8 cellular contexts compared by ENCODE assay signal in the genomic region with DNA sequence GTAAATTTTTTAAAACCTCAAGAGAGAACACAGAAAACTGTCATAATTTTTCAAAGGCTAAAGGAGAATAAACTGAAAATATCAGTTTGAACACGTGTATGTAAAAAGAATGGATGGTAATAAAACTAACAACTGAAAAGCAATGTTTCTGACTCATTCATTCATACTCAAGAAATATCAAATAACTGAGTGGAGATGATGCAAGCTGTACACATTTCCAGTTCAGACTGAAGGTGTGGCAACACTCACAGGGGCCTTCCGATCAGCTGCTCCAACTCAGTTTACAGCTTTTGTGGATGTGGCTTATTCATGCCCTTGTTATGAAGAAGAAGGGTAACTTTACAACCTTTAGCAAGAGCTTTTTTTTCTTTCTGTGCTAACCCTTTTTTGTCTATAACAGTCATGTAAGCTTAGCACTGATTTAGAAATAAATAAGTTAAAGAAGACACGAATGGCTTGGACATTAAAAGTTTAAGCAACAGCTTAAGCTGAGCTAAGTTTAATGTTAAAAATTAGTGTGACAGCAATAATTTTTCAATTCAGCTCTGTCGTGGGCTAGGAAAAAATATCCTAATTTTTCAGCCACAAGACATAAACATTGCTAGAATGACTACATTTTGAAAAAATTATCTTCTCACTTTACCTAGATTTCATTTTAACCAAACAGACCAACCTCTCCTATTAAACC.
DNase-seq lines count a peak whose midpoint lies in the region; ATAC-seq and TF ChIP-seq lines count a peak whose summit lies in the region.

No MANE protein-coding gene starts in this region.

- peak overlapping the region; percentile 92 for H3K27ac Mint-ChIP-seq in MCF 10A (ENCODE audit: low read depth, unreplicated experiment)
- peak overlapping the region; percentile 100 for H3K27ac Mint-ChIP-seq in T-helper 1 cell treated with Interleukin-12 subunit alpha and Interleukin-12 subunit beta and Interleukin-4 antibody, amounts not matched to agents 30 μg/mL and 1 μg/mL, for 36 hours

- H3K36me3 ChIP-seq in breast epithelium = no peaks in the 10 kb centered on the region

- intact Hi-C loops in MCF 10A (cut with micrococcal nuclease) = loop anchor here (1.0 to 10.0 kb wide), 4 partner anchors 46 to 328 kb away; no protein-coding TSS in a partner anchor
- intact Hi-C loops in breast epithelium (cut with DNase I; ENCODE audit: low total_unique reads) = no loop called here
- intact Hi-C loops in sciatic nerve (cut with DNase I) = loop anchor here (5.0 kb wide), 1 partner anchor 96 kb away; no protein-coding TSS in a partner anchor

- CTCF ChIA-PET in MCF 10A (lab: Yijun Ruan, JAX) = interaction anchor here (0.6 to 6.4 kb wide), 8 partner anchors 11 to 140 kb away, joined by 3 to 110 read pairs (median 3); no protein-coding TSS in a partner anchor

- ATAC-seq in sciatic nerve (peak; percentile 70), HG02885 (IDR thresholded peaks at IDR 0.05; ENCODE audit: poor library complexity, unreplicated experiment) (no peak), HG03432 (IDR thresholded peaks at IDR 0.05; ENCODE audit: unreplicated experiment) (no peak)

- BruUV-seq in MCF 10A (replicated peaks; lab: Mats Ljungman, UMichigan) = TSS peak; percentile 92

- H3K9me3 Mint-ChIP-seq in MCF 10A (ENCODE audit: unreplicated experiment) = no peaks in the 10 kb centered on the region
- H3K9me3 Mint-ChIP-seq in T-helper 1 cell treated with Interleukin-12 subunit alpha and Interleukin-12 subunit beta and Interleukin-4 antibody, amounts not matched to agents 30 μg/mL and 1 μg/mL, for 36 hours = no peaks in the 10 kb centered on the region

- no peak for TF ChIP-seq CTCF in MCF 10A (IDR thresholded peaks at IDR 0.05; ENCODE audit: unreplicated experiment)
- no peak for TF ChIP-seq CTCF in breast epithelium (IDR thresholded peaks at IDR 0.05)

- H3K4me1 ChIP-seq in breast epithelium = peaks cover 0 to 3% of the 10 kb centered on the region in 2 donors

- H3K4me1 Mint-ChIP-seq in MCF 10A (ENCODE audit: insufficient read depth, unreplicated experiment) = peaks cover 39% of the 10 kb centered on the region
- peaks cover 37% of the 10 kb centered on the region for H3K4me1 Mint-ChIP-seq in T-helper 1 cell treated with Interleukin-12 subunit alpha and Interleukin-12 subunit beta and Interleukin-4 antibody, amounts not matched to agents 30 μg/mL and 1 μg/mL, for 36 hours (ENCODE audit: low read depth)

- H3K4me3 ChIP-seq in breast epithelium = no peak overlapping the region

- H3K27ac ChIP-seq in breast epithelium = no peak overlapping the region

- no peaks in the 10 kb centered on the region for H3K9me3 ChIP-seq in breast epithelium

- DNase-seq in MCF 10A (ENCODE audit: unreplicated experiment) (peak; percentile 95), breast epithelium (ENCODE audit: low spot score in 2 of 2) (no peak), sciatic nerve (ENCODE audit: low spot score) (no peak), NCI-H1930 (lab: John Stamatoyannopoulos, UW) (no peak)
- DNase-seq in effector CD4-positive, alpha-beta T cell = peak; percentile 35

- H3K27me3 Mint-ChIP-seq in MCF 10A (ENCODE audit: insufficient read depth, unreplicated experiment) = no peaks in the 10 kb centered on the region
- H3K27me3 Mint-ChIP-seq in T-helper 1 cell treated with Interleukin-12 subunit alpha and Interleukin-12 subunit beta and Interleukin-4 antibody, amounts not matched to agents 30 μg/mL and 1 μg/mL, for 36 hours (ENCODE audit: low read depth) = no peaks in the 10 kb centered on the region

- peaks cover 6% of the 10 kb centered on the region for H3K36me3 Mint-ChIP-seq in MCF 10A (ENCODE audit: insufficient read depth, unreplicated experiment)
- H3K36me3 Mint-ChIP-seq in T-helper 1 cell treated with Interleukin-12 subunit alpha and Interleukin-12 subunit beta and Interleukin-4 antibody, amounts not matched to agents 30 μg/mL and 1 μg/mL, for 36 hours (ENCODE audit: low read depth) = peaks cover 46% of the 10 kb centered on the region

- TF ChIP-seq POLR2A in breast epithelium (IDR thresholded peaks at IDR 0.05) = no peak

- POLR2A ChIA-PET in MCF 10A (lab: Yijun Ruan, JAX) = interaction anchor here (0.6 to 3.0 kb wide), 12 partner anchors 12 to 756 kb away, joined by 3 to 10 read pairs (median 5); no protein-coding TSS in a partner anchor

- peaks cover 0 to 9% of the 10 kb centered on the region in 2 donors for H3K27me3 ChIP-seq in breast epithelium

- H3K4me3 Mint-ChIP-seq in MCF 10A (ENCODE audit: unreplicated experiment) = peak overlapping the region; percentile 84
- H3K4me3 Mint-ChIP-seq in T-helper 1 cell treated with Interleukin-12 subunit alpha and Interleukin-12 subunit beta and Interleukin-4 antibody, amounts not matched to agents 30 μg/mL and 1 μg/mL, for 36 hours = peak overlapping the region; percentile 88

Comparison
In these comparisons a context has a peak if more than half of its experiments do, and no peak if none do; other contexts are left out.
1. DNase-seq: peak in MCF 10A (single experiment) and effector CD4-positive, alpha-beta T cell (single experiment); none in breast epithelium (0 of 2), sciatic nerve (single experiment) and NCI-H1930 (0 of 2).